In the genomic region with DNA sequence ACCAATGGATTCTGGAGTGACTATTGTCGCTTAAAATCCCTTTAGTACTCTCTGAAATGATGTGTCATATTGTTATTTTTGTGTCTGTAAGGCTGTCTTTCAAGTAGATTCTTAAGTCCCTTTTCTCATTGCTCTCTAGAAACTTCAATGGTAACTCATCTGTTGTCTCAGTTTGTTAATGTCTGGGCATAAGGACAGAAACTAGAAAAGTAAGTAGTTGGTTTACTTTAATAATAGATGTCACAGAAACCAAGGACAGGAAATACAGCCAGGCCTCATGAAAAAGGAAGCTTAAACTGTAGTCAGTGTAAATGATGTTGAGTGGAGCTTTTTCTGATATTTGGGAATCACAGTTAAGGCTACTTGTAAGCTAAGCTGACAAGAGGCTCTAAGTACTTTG, we compare ENCODE assay signal across 1 cellular context.
TF ChIP-seq lines count a peak whose summit lies in the region.

No MANE protein-coding gene starts in this region.

TF ChIP-seq in GM23338, 12 proteins besides CTCF, POLR2A, EP300 and RAD21 (continued from another document):
- TF ChIP-seq ZNF462 (CRISPR knock-in tag; IDR thresholded peaks at IDR 0.05): no peak
- no peak for TF ChIP-seq ZNF331 (CRISPR knock-in tag; IDR thresholded peaks at IDR 0.05; ENCODE audit: low read depth)
- TF ChIP-seq NANOG (IDR thresholded peaks at IDR 0.05; ENCODE audit: borderline replicate concordance): no peak
- TF ChIP-seq CREB1 (CRISPR knock-in tag; IDR thresholded peaks at IDR 0.05; ENCODE audit: low read depth): no peak
- no peak for TF ChIP-seq STAT1 (IDR thresholded peaks at IDR 0.05; ENCODE audit: unreplicated experiment)
- TF ChIP-seq EZH2phosphoT487 (IDR thresholded peaks at IDR 0.05; ENCODE audit: unreplicated experiment): no peak
- TF ChIP-seq ETS1 (IDR thresholded peaks at IDR 0.05): no peak
- TF ChIP-seq, protein P1, sequence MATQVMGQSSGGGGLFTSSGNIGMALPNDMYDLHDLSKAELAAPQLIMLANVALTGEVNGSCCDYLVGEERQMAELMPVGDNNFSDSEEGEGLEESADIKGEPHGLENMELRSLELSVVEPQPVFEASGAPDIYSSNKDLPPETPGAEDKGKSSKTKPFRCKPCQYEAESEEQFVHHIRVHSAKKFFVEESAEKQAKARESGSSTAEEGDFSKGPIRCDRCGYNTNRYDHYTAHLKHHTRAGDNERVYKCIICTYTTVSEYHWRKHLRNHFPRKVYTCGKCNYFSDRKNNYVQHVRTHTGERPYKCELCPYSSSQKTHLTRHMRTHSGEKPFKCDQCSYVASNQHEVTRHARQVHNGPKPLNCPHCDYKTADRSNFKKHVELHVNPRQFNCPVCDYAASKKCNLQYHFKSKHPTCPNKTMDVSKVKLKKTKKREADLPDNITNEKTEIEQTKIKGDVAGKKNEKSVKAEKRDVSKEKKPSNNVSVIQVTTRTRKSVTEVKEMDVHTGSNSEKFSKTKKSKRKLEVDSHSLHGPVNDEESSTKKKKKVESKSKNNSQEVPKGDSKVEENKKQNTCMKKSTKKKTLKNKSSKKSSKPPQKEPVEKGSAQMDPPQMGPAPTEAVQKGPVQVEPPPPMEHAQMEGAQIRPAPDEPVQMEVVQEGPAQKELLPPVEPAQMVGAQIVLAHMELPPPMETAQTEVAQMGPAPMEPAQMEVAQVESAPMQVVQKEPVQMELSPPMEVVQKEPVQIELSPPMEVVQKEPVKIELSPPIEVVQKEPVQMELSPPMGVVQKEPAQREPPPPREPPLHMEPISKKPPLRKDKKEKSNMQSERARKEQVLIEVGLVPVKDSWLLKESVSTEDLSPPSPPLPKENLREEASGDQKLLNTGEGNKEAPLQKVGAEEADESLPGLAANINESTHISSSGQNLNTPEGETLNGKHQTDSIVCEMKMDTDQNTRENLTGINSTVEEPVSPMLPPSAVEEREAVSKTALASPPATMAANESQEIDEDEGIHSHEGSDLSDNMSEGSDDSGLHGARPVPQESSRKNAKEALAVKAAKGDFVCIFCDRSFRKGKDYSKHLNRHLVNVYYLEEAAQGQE (IDR thresholded peaks at IDR 0.05; ENCODE audit: unreplicated experiment): no peak
- TF ChIP-seq POLR2AphosphoS5 (IDR thresholded peaks at IDR 0.05; ENCODE audit: low read depth): no peak
- TF ChIP-seq EZH2 (IDR thresholded peaks at IDR 0.05; ENCODE audit: low read depth, unreplicated experiment): no peak
